Comparison of ENCODE assay signal across 14 cellular contexts in genomic region chr17:4971826-4972225, GRCh38. TPM values are rescaled to one million over a fixed set of nuclear protein-coding genes. Genes with fewer than 3 reads are reported as not detected.
A peak's percentile ranks its signal among the peaks of the same experiment; 100 is the strongest.
DNase-seq lines count a peak whose midpoint lies in the region; ATAC-seq and FAIRE-seq lines count a peak whose summit lies in the region.
"Had no signal": no experiment of that assay in that cellular context is flagged by ENCODE, and none has a peak within 500 bp of the region (broad histone marks: within the 10 kb centered on the region; RNA-seq: fewer than 3 reads in every experiment).

No MANE protein-coding gene starts in this region.

- H3K27ac Mint-ChIP-seq in activated naive CD8-positive, alpha-beta T cell, result peak overlapping the region; percentile 61
- H3K27ac Mint-ChIP-seq in activated naive CD8-positive, alpha-beta T cell treated with anti-CD3 and anti-CD28 coated beads for 36 hours, result no peak overlapping the region
- peak overlapping the region; percentile 35 for H3K27ac Mint-ChIP-seq in activated naive CD8-positive, alpha-beta T cell treated with anti-CD3 and anti-CD28 coated beads, Interleukin-2, amount 50 U/mL, for 24 hours
- H3K27ac Mint-ChIP-seq in stimulated activated effector memory CD8-positive, alpha-beta T cell treated with anti-CD3 and anti-CD28 coated beads, Interleukin-12 subunit alpha, Interleukin-12 subunit beta, amount 100 ng/mL, for 72 hours, result peak overlapping the region; percentile 24

- H3K9me3 Mint-ChIP-seq in activated naive CD8-positive, alpha-beta T cell (ENCODE audit: low read depth), result no peaks in the 10 kb centered on the region
- no peaks in the 10 kb centered on the region for H3K9me3 Mint-ChIP-seq in activated naive CD8-positive, alpha-beta T cell treated with anti-CD3 and anti-CD28 coated beads for 36 hours
- H3K9me3 Mint-ChIP-seq in activated naive CD8-positive, alpha-beta T cell treated with anti-CD3 and anti-CD28 coated beads, Interleukin-2, amount 50 U/mL, for 24 hours, result no peaks in the 10 kb centered on the region
- no peaks in the 10 kb centered on the region for H3K9me3 Mint-ChIP-seq in stimulated activated effector memory CD8-positive, alpha-beta T cell treated with anti-CD3 and anti-CD28 coated beads, Interleukin-12 subunit alpha, Interleukin-12 subunit beta, amount 100 ng/mL, for 72 hours
- H3K9me3 Mint-ChIP-seq: CD4-positive, CD25-positive, alpha-beta regulatory T cell had no signal

- ATAC-seq in activated naive CD8-positive, alpha-beta T cell treated with anti-CD3 and anti-CD28 coated beads, Interleukin-2, amount 50 U/mL, for 24 hours, result no peak
- no peak for ATAC-seq in stimulated activated effector memory CD8-positive, alpha-beta T cell treated with anti-CD3 and anti-CD28 coated beads, Interleukin-12 subunit alpha, Interleukin-12 subunit beta, amount 100 ng/mL, for 72 hours

- DNase-seq in activated naive CD8-positive, alpha-beta T cell treated with anti-CD3 and anti-CD28 coated beads for 36 hours, result no peak
- no peak for DNase-seq in activated naive CD8-positive, alpha-beta T cell treated with anti-CD3 and anti-CD28 coated beads, Interleukin-2, amount 50 U/mL, for 24 hours
- DNase-seq in stimulated activated effector memory CD8-positive, alpha-beta T cell treated with anti-CD3 and anti-CD28 coated beads, Interleukin-12 subunit alpha, Interleukin-12 subunit beta, amount 100 ng/mL, for 72 hours (ENCODE audit: low spot score in 2 of 2), result no peak
- DNase-seq in RCC 7860 (ENCODE audit: low spot score) (no peak), DMS114 treated with DMSO at 0.1 percent for 48 hours (lab: John Stamatoyannopoulos, UW; ENCODE audit: unreplicated experiment) (no peak)
- DNase-seq: CD4-positive, CD25-positive, alpha-beta regulatory T cell; KG1; NCI-H1092 treated with DMSO at 0.1 percent for 48 hours; NCI-H1694 treated with DMSO at 0.1 percent for 48 hours; NCI-H446 treated with DMSO at 0.1 percent for 48 hours; NCI-H774 had no signal

- no peaks in the 10 kb centered on the region for H3K27me3 Mint-ChIP-seq in activated naive CD8-positive, alpha-beta T cell
- H3K27me3 Mint-ChIP-seq in activated naive CD8-positive, alpha-beta T cell treated with anti-CD3 and anti-CD28 coated beads for 36 hours, result peaks cover 8% of the 10 kb centered on the region
- peaks cover 4% of the 10 kb centered on the region for H3K27me3 Mint-ChIP-seq in activated naive CD8-positive, alpha-beta T cell treated with anti-CD3 and anti-CD28 coated beads, Interleukin-2, amount 50 U/mL, for 24 hours
- H3K27me3 Mint-ChIP-seq: CD4-positive, CD25-positive, alpha-beta regulatory T cell had no signal

- H3K27ac ChIP-seq in muscle layer of colon (ENCODE audit: low read depth, low read length), result peak overlapping the region; percentile 43

- no peak overlapping the region for H3K4me3 Mint-ChIP-seq in activated naive CD8-positive, alpha-beta T cell
- no peak overlapping the region for H3K4me3 Mint-ChIP-seq in activated naive CD8-positive, alpha-beta T cell treated with anti-CD3 and anti-CD28 coated beads for 36 hours
- no peak overlapping the region for H3K4me3 Mint-ChIP-seq in activated naive CD8-positive, alpha-beta T cell treated with anti-CD3 and anti-CD28 coated beads, Interleukin-2, amount 50 U/mL, for 24 hours
- no peak overlapping the region for H3K4me3 Mint-ChIP-seq in stimulated activated effector memory CD8-positive, alpha-beta T cell treated with anti-CD3 and anti-CD28 coated beads, Interleukin-12 subunit alpha, Interleukin-12 subunit beta, amount 100 ng/mL, for 72 hours

- peaks cover 27% of the 10 kb centered on the region for H3K4me1 Mint-ChIP-seq in activated naive CD8-positive, alpha-beta T cell (ENCODE audit: low read depth)
- peaks cover 30% of the 10 kb centered on the region for H3K4me1 Mint-ChIP-seq in activated naive CD8-positive, alpha-beta T cell treated with anti-CD3 and anti-CD28 coated beads for 36 hours
- H3K4me1 Mint-ChIP-seq in activated naive CD8-positive, alpha-beta T cell treated with anti-CD3 and anti-CD28 coated beads, Interleukin-2, amount 50 U/mL, for 24 hours, result peaks cover 34% of the 10 kb centered on the region
- H3K4me1 Mint-ChIP-seq in stimulated activated effector memory CD8-positive, alpha-beta T cell treated with anti-CD3 and anti-CD28 coated beads, Interleukin-12 subunit alpha, Interleukin-12 subunit beta, amount 100 ng/mL, for 72 hours, result peaks cover 9% of the 10 kb centered on the region

- H3K27me3 ChIP-seq in muscle layer of colon (ENCODE audit: control insufficient read depth in 1 of 2, insufficient read depth in 2 of 2, low read length in 2 of 2), result no peaks in the 10 kb centered on the region

- no peaks in the 10 kb centered on the region for H3K9me3 ChIP-seq in muscle layer of colon (ENCODE audit: low read length)

- peaks cover 64% of the 10 kb centered on the region for H3K36me3 ChIP-seq in muscle layer of colon (ENCODE audit: insufficient read depth, low read length)

- H3K4me3 ChIP-seq in muscle layer of colon (ENCODE audit: low read depth in 1 of 2, low read length in 2 of 2), result no peak overlapping the region

- FAIRE-seq in RCC 7860 (lab: Jason Lieb, UNC), result no peak

- H3K4me1 ChIP-seq in muscle layer of colon (ENCODE audit: insufficient read depth, low read length), result peaks cover 20% of the 10 kb centered on the region

- no peak overlapping the region for H3K9ac ChIP-seq in muscle layer of colon (ENCODE audit: low read length)

- peaks cover 10% of the 10 kb centered on the region for H3K36me3 Mint-ChIP-seq in activated naive CD8-positive, alpha-beta T cell
- peaks cover 20% of the 10 kb centered on the region for H3K36me3 Mint-ChIP-seq in activated naive CD8-positive, alpha-beta T cell treated with anti-CD3 and anti-CD28 coated beads for 36 hours
- H3K36me3 Mint-ChIP-seq in activated naive CD8-positive, alpha-beta T cell treated with anti-CD3 and anti-CD28 coated beads, Interleukin-2, amount 50 U/mL, for 24 hours (ENCODE audit: low read depth), result peaks cover 47% of the 10 kb centered on the region
- H3K36me3 Mint-ChIP-seq in stimulated activated effector memory CD8-positive, alpha-beta T cell treated with anti-CD3 and anti-CD28 coated beads, Interleukin-12 subunit alpha, Interleukin-12 subunit beta, amount 100 ng/mL, for 72 hours, result no peaks in the 10 kb centered on the region

RNA-seq across cellular contexts. Expression of gene SPAG7, which starts 4.2 kb away (rescaled TPM):
- total RNA-seq in activated naive CD8-positive, alpha-beta T cell treated with anti-CD3 and anti-CD28 coated beads for 36 hours, result 10 to 100 TPM; 62.2 to 63.6 TPM

RNA-seq across cellular contexts. Expression of gene CAMTA2, which starts 15.6 kb away (rescaled TPM):
- 100 to 1,000 TPM; 107 to 108 TPM for total RNA-seq in activated naive CD8-positive, alpha-beta T cell treated with anti-CD3 and anti-CD28 coated beads for 36 hours

RNA-seq across cellular contexts. Expression of gene ENO3, which starts 20.9 kb away (rescaled TPM):
- 10 to 100 TPM; 27.8 to 30.7 TPM for total RNA-seq in activated naive CD8-positive, alpha-beta T cell treated with anti-CD3 and anti-CD28 coated beads for 36 hours

RNA-seq across cellular contexts. Expression of gene PFN1, which starts 23.5 kb away (rescaled TPM):
- 1,000 to 10,000 TPM; 1,791 to 1,802 TPM for total RNA-seq in activated naive CD8-positive, alpha-beta T cell treated with anti-CD3 and anti-CD28 coated beads for 36 hours

RNA-seq across cellular contexts. Expression of gene INCA1, which starts 25.5 kb away (rescaled TPM):
- under 1 TPM; 0.29 to 0.36 TPM for total RNA-seq in activated naive CD8-positive, alpha-beta T cell treated with anti-CD3 and anti-CD28 coated beads for 36 hours
- total RNA-seq: CD4-positive, CD25-positive, alpha-beta regulatory T cell; M059J had no signal
